28 cellular contexts compared by ENCODE assay signal in genomic region chr12:127245437-127245836, GRCh38.
DNase-seq lines count a peak whose midpoint lies in the region; ATAC-seq, FAIRE-seq and TF ChIP-seq lines count a peak whose summit lies in the region.
"Had no signal": no experiment of that assay in that cellular context is flagged by ENCODE, and none has a peak within 500 bp of the region (broad histone marks: within the 10 kb centered on the region; RNA-seq: fewer than 3 reads in every experiment).

No MANE protein-coding gene starts in this region.

- no peaks in the 10 kb centered on the region for H3K4me1 Mint-ChIP-seq in activated naive CD4-positive, alpha-beta T cell treated with anti-CD3 and anti-CD28 coated beads for 36 hours (ENCODE audit: low read depth)
- H3K4me1 Mint-ChIP-seq: activated CD4-positive, alpha-beta T cell treated with anti-CD3 and anti-CD28 coated beads, Interleukin-2, amount 10 ng/mL, durations not matched to agents 24 days and 14 days; brain; GM23338 had no signal

- no peak overlapping the region for H3K27ac Mint-ChIP-seq in activated naive CD4-positive, alpha-beta T cell treated with anti-CD3 and anti-CD28 coated beads for 36 hours
- H3K27ac Mint-ChIP-seq: activated CD4-positive, alpha-beta T cell treated with anti-CD3 and anti-CD28 coated beads, Interleukin-2, amount 10 ng/mL, durations not matched to agents 24 days and 14 days; brain; GM23338 had no signal

- CTCF ChIA-PET in activated naive CD4-positive, alpha-beta T cell treated with anti-CD3 and anti-CD28 coated beads for 36 hours (lab: Charles Lee), result interaction anchor here (0.7 kb wide), 1 partner anchor 8 kb away, joined by 3 read pairs; no protein-coding TSS in a partner anchor

- H3K27ac ChIP-seq in caudate nucleus (ENCODE audit: low read depth, low read length), result no peak overlapping the region
- H3K27ac ChIP-seq: PC-9, stomach, upper lobe of right lung had no signal

- TF ChIP-seq CTCF in choroid plexus epithelial cell (conservative IDR thresholded peaks at IDR 0.05; ENCODE audit: low read depth, low read length), result no peak

- H3K9me3 Mint-ChIP-seq in activated naive CD4-positive, alpha-beta T cell treated with anti-CD3 and anti-CD28 coated beads for 36 hours, result no peaks in the 10 kb centered on the region
- H3K9me3 Mint-ChIP-seq: activated CD4-positive, alpha-beta T cell treated with anti-CD3 and anti-CD28 coated beads, Interleukin-2, amount 10 ng/mL, durations not matched to agents 24 days and 14 days had no signal

- H3K4me3 ChIP-seq in choroid plexus epithelial cell (ENCODE audit: low read depth, low read length), result no peak overlapping the region
- H3K4me3 ChIP-seq: GM23338, K562, mucosa of descending colon, PC-9, stomach, upper lobe of right lung had no signal

- no peaks in the 10 kb centered on the region for H3K36me3 Mint-ChIP-seq in activated naive CD4-positive, alpha-beta T cell treated with anti-CD3 and anti-CD28 coated beads for 36 hours (ENCODE audit: low read depth)
- H3K36me3 Mint-ChIP-seq: brain had no signal

- intact Hi-C loops in activated naive CD4-positive, alpha-beta T cell treated with anti-CD3 and anti-CD28 coated beads for 36 hours (cut with micrococcal nuclease), result no loop called here

- no peak for FAIRE-seq in frontal cortex (lab: Jason Lieb, UNC)
- FAIRE-seq: GM12891, K562 had no signal

- DNase-seq in AG08396 (ENCODE audit: low spot score) (peak; percentile 8), LHCN-M2 (ENCODE audit: low read depth) (peak; percentile 76), choroid plexus epithelial cell (ENCODE audit: low read depth) (peak; percentile 53), left lobe of liver (ENCODE audit: low spot score) (no peak), caudate nucleus (lab: John Stamatoyannopoulos, UW) (no peak), SK-N-DZ (ENCODE audit: low spot score) (no peak), frontal cortex (ENCODE audit: low spot score in 2 of 2) (no peak)
- no peak for DNase-seq in activated naive CD4-positive, alpha-beta T cell treated with anti-CD3 and anti-CD28 coated beads for 36 hours
- DNase-seq: activated CD4-positive, alpha-beta T cell treated with anti-CD3 and anti-CD28 coated beads, Interleukin-2, amount 10 ng/mL, durations not matched to agents 24 days and 14 days; activated naive CD4-positive, alpha-beta T cell; dermis blood vessel endothelial cell; GDM1; hippocampal formation; left cardiac atrium; mucosa of descending colon; NCI-H1105; NCI-H2171; NCI-H748 treated with DMSO at 0.1 percent for 48 hours; PC-9; right cardiac atrium; stimulated activated CD4-positive, alpha-beta T cell treated with anti-CD3 and anti-CD28 coated beads, Interleukin-2, amount 100 ng/mL, for 24 hours; upper lobe of right lung had no signal

- no peak overlapping the region for H3K4me3 Mint-ChIP-seq in activated naive CD4-positive, alpha-beta T cell treated with anti-CD3 and anti-CD28 coated beads for 36 hours
- H3K4me3 Mint-ChIP-seq: activated CD4-positive, alpha-beta T cell treated with anti-CD3 and anti-CD28 coated beads, Interleukin-2, amount 10 ng/mL, durations not matched to agents 24 days and 14 days; brain; GM23338 had no signal

- peak; percentile 28 for ATAC-seq in left lobe of liver
- ATAC-seq: GM23338, K562, left cardiac atrium, mucosa of descending colon, right cardiac atrium, SK-N-SH treated with all-trans-retinoic acid at 6 μM for 48 hours had no signal

- peaks cover 21% of the 10 kb centered on the region for H3K27me3 Mint-ChIP-seq in activated naive CD4-positive, alpha-beta T cell treated with anti-CD3 and anti-CD28 coated beads for 36 hours (ENCODE audit: low read depth)
- H3K27me3 Mint-ChIP-seq: activated CD4-positive, alpha-beta T cell treated with anti-CD3 and anti-CD28 coated beads, Interleukin-2, amount 10 ng/mL, durations not matched to agents 24 days and 14 days had no signal

Comparison
In these comparisons a context has a peak if more than half of its experiments do, and no peak if none do; other contexts are left out.
1. DNase-seq: peak in AG08396 (single experiment), LHCN-M2 (single experiment) and choroid plexus epithelial cell (single experiment); none in left lobe of liver (single experiment), caudate nucleus (0 of 61), activated naive CD4-positive, alpha-beta T cell treated with anti-CD3 and anti-CD28 coated beads for 36 hours (single experiment), SK-N-DZ (single experiment) and frontal cortex (0 of 2).